In genomic region chr6:148335582-148335981, GRCh38 we compare ENCODE assay signal across 20 cellular contexts. TPM values are rescaled to one million over a fixed set of nuclear protein-coding genes. Genes with fewer than 3 reads are reported as not detected.
DNase-seq lines count a peak whose midpoint lies in the region; ATAC-seq lines count a peak whose summit lies in the region.
"Had no signal": no experiment of that assay in that cellular context is flagged by ENCODE, and none has a peak within 500 bp of the region (broad histone marks: within the 10 kb centered on the region; RNA-seq: fewer than 3 reads in every experiment).

No MANE protein-coding gene starts in this region.

- no peaks in the 10 kb centered on the region for H3K79me1 ChIP-seq in trophoblast cell (ENCODE audit: low read length)

- no peak overlapping the region for H4K12ac ChIP-seq in trophoblast cell (ENCODE audit: low read depth, low read length)

- in situ Hi-C loops in GM23248 (cut with MboI): no loop called here

- H2BK5ac ChIP-seq in trophoblast cell (ENCODE audit: low read depth, low read length, poor library complexity): no peak overlapping the region

- 65 to 66% methylated on average over 6 of the region's 6 CpGs for WGBS in GM23248 (ENCODE audit: low coverage in 1 of 2, low lambda C conversion rate in 2 of 2, missing lambda C conversion rate in 2 of 2), 2 experiments
- WGBS in trophoblast cell (ENCODE audit: extremely low coverage, insufficient coverage, insufficient read length): 100% methylated on average over 1 of the region's 6 CpGs

- H3K27ac ChIP-seq in GM23248 (peak overlapping the region; percentile 50), trophoblast cell (ENCODE audit: low read depth, low read length) (no peak overlapping the region)
- H3K27ac ChIP-seq: BLaER1, colonic mucosa, gastrocnemius medialis, thoracic aorta had no signal

- H3K9me2 ChIP-seq in GM23248 (ENCODE audit: insufficient read depth): no peaks in the 10 kb centered on the region

- no peaks in the 10 kb centered on the region for H4K20me1 ChIP-seq in GM23248 (ENCODE audit: insufficient read depth)
- H4K20me1 ChIP-seq: BLaER1 had no signal

- peaks cover 8% of the 10 kb centered on the region; the same call in 1 of the 2 replicates for H3K36me3 ChIP-seq in GM23248 (ENCODE audit: low read depth)
- no peaks in the 10 kb centered on the region for H3K36me3 ChIP-seq in trophoblast cell (ENCODE audit: control insufficient read depth in 1 of 2, insufficient read depth in 2 of 2, low read length in 2 of 2)
- H3K36me3 ChIP-seq: BLaER1, colonic mucosa, gastrocnemius medialis, thoracic aorta had no signal

- H3K9me3 ChIP-seq in GM23248 (ENCODE audit: low read depth) (no peaks in the 10 kb centered on the region), trophoblast cell (ENCODE audit: insufficient read depth, low read depth, low read length) (no peaks in the 10 kb centered on the region)
- H3K9me3 ChIP-seq: BLaER1, colonic mucosa, gastrocnemius medialis, thoracic aorta had no signal

- H2AK5ac ChIP-seq in trophoblast cell (ENCODE audit: low read length): no peak overlapping the region

- H2BK12ac ChIP-seq in trophoblast cell (ENCODE audit: low read length): no peak overlapping the region

- H3K27me3 ChIP-seq in GM23248 (replicated peaks; ENCODE audit: insufficient read depth) (no peaks in the 10 kb centered on the region), trophoblast cell (ENCODE audit: insufficient read depth, low read length) (no peaks in the 10 kb centered on the region)
- H3K27me3 ChIP-seq: colonic mucosa, gastrocnemius medialis had no signal

- H3K4me1 ChIP-seq in GM23248 (ENCODE audit: insufficient read depth) (peaks cover 23% of the 10 kb centered on the region), trophoblast cell (ENCODE audit: control insufficient read depth in 1 of 2, insufficient read depth in 2 of 2, low read length in 2 of 2) (no peaks in the 10 kb centered on the region)
- H3K4me1 ChIP-seq: BLaER1, colonic mucosa, gastrocnemius medialis had no signal

- DNase-seq in GM23248: peak; percentile 73
- DNase-seq in NCI-H526 treated with DMSO at 0.1 percent for 48 hours (lab: John Stamatoyannopoulos, UW): peak; percentile 74
- peak; percentile 93 to 95 for DNase-seq in trophoblast cell
- no peak for DNase-seq in stimulated activated CD8-positive, alpha-beta memory T cell treated with anti-CD3 and anti-CD28 coated beads, Interleukin-4, amount 100 ng/mL, for 48 hours
- DNase-seq in NAMALWA (ENCODE audit: low spot score): no peak
- DNase-seq: activated CD4-positive, alpha-beta T cell treated with anti-CD3 and anti-CD28 coated beads, Interleukin-2, amount 10 ng/mL, durations not matched to agents 7 days and 5 days; activated naive CD4-positive, alpha-beta T cell; anterior cingulate cortex; colonic mucosa; gastrocnemius medialis; MM.1S; natural killer cell; NCI-H2029 treated with DMSO at 0.1 percent for 48 hours; NCI-H524 had no signal

- peaks cover 95% of the 10 kb centered on the region for H3K79me2 ChIP-seq in GM23248 (ENCODE audit: insufficient read depth)
- no peaks in the 10 kb centered on the region for H3K79me2 ChIP-seq in trophoblast cell (ENCODE audit: control insufficient read depth, insufficient read depth, low read length, poor library complexity)

- H4K8ac ChIP-seq in trophoblast cell (ENCODE audit: low read depth, low read length): no peak overlapping the region

- H3K4me3 ChIP-seq in GM23248 (no peak overlapping the region), trophoblast cell (ENCODE audit: low read depth, low read length) (no peak overlapping the region)
- H3K4me3 ChIP-seq: BLaER1, colonic mucosa, gastrocnemius medialis, smooth muscle cell, thoracic aorta had no signal

- no peak overlapping the region for H3K18ac ChIP-seq in trophoblast cell (ENCODE audit: low read length)

- H2AFZ ChIP-seq in GM23248: no peak overlapping the region
- no peak overlapping the region for H2AFZ ChIP-seq in trophoblast cell (ENCODE audit: insufficient read depth, low read length, poor library complexity)

- no peak overlapping the region for H2BK120ac ChIP-seq in trophoblast cell (ENCODE audit: insufficient read depth, low read length, poor library complexity)

- peak overlapping the region; percentile 18 for H3K4me2 ChIP-seq in GM23248 (ENCODE audit: unreplicated experiment)
- H3K4me2 ChIP-seq in trophoblast cell (ENCODE audit: low read length): no peak overlapping the region
- H3K4me2 ChIP-seq: BLaER1, smooth muscle cell had no signal

- no peak overlapping the region for H3K9ac ChIP-seq in GM23248
- H3K9ac ChIP-seq in trophoblast cell (ENCODE audit: low read length): no peak overlapping the region
- H3K9ac ChIP-seq: BLaER1 had no signal

- no peak overlapping the region for H3K4ac ChIP-seq in trophoblast cell (ENCODE audit: low read depth, low read length)

- H3K23ac ChIP-seq in trophoblast cell (ENCODE audit: low read length): no peak overlapping the region

- no peak overlapping the region for H3K14ac ChIP-seq in trophoblast cell (ENCODE audit: low read length)

- H3F3A ChIP-seq in GM23248 (ENCODE audit: insufficient read depth): peaks cover 17% of the 10 kb centered on the region

- H4K91ac ChIP-seq in trophoblast cell (ENCODE audit: low read depth, low read length): no peak overlapping the region

- ATAC-seq in esophagus mucosa (peak; percentile 95), GM19324 (IDR thresholded peaks at IDR 0.05; ENCODE audit: low FRiP score, unreplicated experiment) (no peak), HG02884 (IDR thresholded peaks at IDR 0.05; ENCODE audit: unreplicated experiment) (no peak)
- ATAC-seq: gastrocnemius medialis, natural killer cell had no signal

RNA-seq across cellular contexts. Expression of gene SASH1, which starts 7.1 kb away (rescaled TPM):
- total RNA-seq in GM23248 (2014; rRNA removed; shearing (Covaris generic)): 89.7 and 99.0 TPM in 2 replicates
- polyA plus RNA-seq in GM23248 (2016; fragmentation: Nextera tagmentation; extraction: Ambion mirVana): 68.5 and 69.1 TPM in 2 replicates
- 65.2 TPM for total RNA-seq in esophagus mucosa
- 10.6 and 10.9 TPM in 2 replicates for polyA plus RNA-seq in trophoblast cell (2013)

Comparison
In these comparisons a context has a peak if more than half of its experiments do, and no peak if none do; other contexts are left out.
1. DNase-seq: peak in GM23248 (single experiment), NCI-H526 treated with DMSO at 0.1 percent for 48 hours (single experiment) and trophoblast cell (2 of 2); none in stimulated activated CD8-positive, alpha-beta memory T cell treated with anti-CD3 and anti-CD28 coated beads, Interleukin-4, amount 100 ng/mL, for 48 hours (single experiment) and NAMALWA (single experiment).